26 cellular contexts compared by ENCODE assay signal in genomic region chr5:181060231-181060590, GRCh38. TPM values are rescaled to one million over a fixed set of nuclear protein-coding genes. Genes with fewer than 3 reads are reported as not detected.
"Had no signal": no experiment of that assay in that cellular context is flagged by ENCODE, and none has a peak within 500 bp of the region (broad histone marks: within the 10 kb centered on the region; RNA-seq: fewer than 3 reads in every experiment).

No MANE protein-coding gene starts in this region.

- H3K4me3 ChIP-seq: lung, ovary, right atrium auricular region, right lobe of liver, tibial nerve, vagina had no signal

- DNase-seq: hypothalamus; islet precursor cell; left ventricle myocardium inferior; naive thymus-derived CD4-positive, alpha-beta T cell; ovary; right lobe of liver; stimulated activated CD4-positive, alpha-beta T cell treated with anti-CD3 and anti-CD28 coated beads, Interleukin-1b, Interleukin-23, amount 100 ng/mL, for 48 hours; stimulated activated CD4-positive, alpha-beta T cell treated with anti-CD3 and anti-CD28 coated beads, Interleukin-2, amount 100 ng/mL, for 48 hours; stimulated activated CD4-positive, alpha-beta T cell treated with anti-CD3 and anti-CD28 coated beads, Interleukin-4, amount 100 ng/mL, for 4 hours; stimulated activated CD8-positive, alpha-beta memory T cell treated with anti-CD3 and anti-CD28 coated beads, Interleukin-4, amount 100 ng/mL, for 48 hours; stimulated activated naive CD4-positive, alpha-beta T cell treated with Interleukin-2 at 50 U/mL for 16 hours; stimulated activated naive CD8-positive, alpha-beta T cell treated with anti-CD3 and anti-CD28 coated beads, Interleukin-15, amount 100 ng/mL, for 72 hours; substantia nigra had no signal

- H3K36me3 ChIP-seq: left ventricle myocardium inferior, ovary, right atrium auricular region, right lobe of liver, tibial nerve, vagina had no signal

- H3K4me1 ChIP-seq: right lobe of liver had no signal

- ATAC-seq: naive thymus-derived CD4-positive, alpha-beta T cell; natural killer cell treated with Interleukin-12 subunit alpha and Interleukin-12 subunit beta and Interleukin-15 and Interleukin-18, amount 100 ng/mL, for 72 hours; stimulated activated memory B cell treated with anti-CD40 and anti-IgM and Interleukin-4, amounts not matched to agents 10 μg/mL and 1 μg/mL and 100 μg/mL, for 72 hours had no signal

- H3K27me3 ChIP-seq: ovary had no signal

- H3K27ac Mint-ChIP-seq: mesothelial cell of epicardium; naive thymus-derived CD4-positive, alpha-beta T cell; natural killer cell treated with Interleukin-12 subunit alpha and Interleukin-12 subunit beta and Interleukin-15 and Interleukin-18, amount 100 ng/mL, for 72 hours; progenitor cell of endocrine pancreas; stimulated activated memory B cell treated with anti-CD40 and anti-IgM and Interleukin-4, amounts not matched to agents 10 μg/mL and 1 μg/mL and 100 μg/mL, for 72 hours; stimulated activated naive CD8-positive, alpha-beta T cell treated with anti-CD3 and anti-CD28 coated beads, Interleukin-15, amount 100 ng/mL, for 72 hours; type B pancreatic cell had no signal

- H3K36me3 Mint-ChIP-seq: mesothelial cell of epicardium; naive thymus-derived CD4-positive, alpha-beta T cell; natural killer cell treated with Interleukin-12 subunit alpha and Interleukin-12 subunit beta and Interleukin-15 and Interleukin-18, amount 100 ng/mL, for 72 hours; stimulated activated memory B cell treated with anti-CD40 and anti-IgM and Interleukin-4, amounts not matched to agents 10 μg/mL and 1 μg/mL and 100 μg/mL, for 72 hours had no signal

- H3K9me3 ChIP-seq: left ventricle myocardium inferior, ovary, right atrium auricular region, right lobe of liver, vagina had no signal

- H3K4me3 Mint-ChIP-seq: mesothelial cell of epicardium; natural killer cell treated with Interleukin-12 subunit alpha and Interleukin-12 subunit beta and Interleukin-15 and Interleukin-18, amount 100 ng/mL, for 72 hours; stimulated activated memory B cell treated with anti-CD40 and anti-IgM and Interleukin-4, amounts not matched to agents 10 μg/mL and 1 μg/mL and 100 μg/mL, for 72 hours; type B pancreatic cell had no signal

- H3K4me1 Mint-ChIP-seq: mesothelial cell of epicardium; stimulated activated memory B cell treated with anti-CD40 and anti-IgM and Interleukin-4, amounts not matched to agents 10 μg/mL and 1 μg/mL and 100 μg/mL, for 72 hours; stimulated activated naive CD8-positive, alpha-beta T cell treated with anti-CD3 and anti-CD28 coated beads, Interleukin-15, amount 100 ng/mL, for 72 hours had no signal

- H3K27ac ChIP-seq: ovary, right atrium auricular region, right lobe of liver, tibial nerve, vagina had no signal

- H3K9me3 Mint-ChIP-seq: mesothelial cell of epicardium; natural killer cell treated with Interleukin-12 subunit alpha and Interleukin-12 subunit beta and Interleukin-15 and Interleukin-18, amount 100 ng/mL, for 72 hours; stimulated activated naive CD8-positive, alpha-beta T cell treated with anti-CD3 and anti-CD28 coated beads, Interleukin-15, amount 100 ng/mL, for 72 hours; type B pancreatic cell had no signal

RNA-seq across cellular contexts. Expression of gene BTNL9, which starts 20.1 kb away (rescaled TPM):
- total RNA-seq: kidney epithelial cell; myocyte; natural killer cell treated with Interleukin-12 subunit alpha and Interleukin-12 subunit beta and Interleukin-15 and Interleukin-18, amount 100 ng/mL, for 72 hours; progenitor cell of endocrine pancreas; renal cortical epithelial cell; smooth muscle cell had no signal
- polyA plus RNA-seq: naive thymus-derived CD4-positive, alpha-beta T cell; smooth muscle cell had no signal
